In the genomic region with DNA sequence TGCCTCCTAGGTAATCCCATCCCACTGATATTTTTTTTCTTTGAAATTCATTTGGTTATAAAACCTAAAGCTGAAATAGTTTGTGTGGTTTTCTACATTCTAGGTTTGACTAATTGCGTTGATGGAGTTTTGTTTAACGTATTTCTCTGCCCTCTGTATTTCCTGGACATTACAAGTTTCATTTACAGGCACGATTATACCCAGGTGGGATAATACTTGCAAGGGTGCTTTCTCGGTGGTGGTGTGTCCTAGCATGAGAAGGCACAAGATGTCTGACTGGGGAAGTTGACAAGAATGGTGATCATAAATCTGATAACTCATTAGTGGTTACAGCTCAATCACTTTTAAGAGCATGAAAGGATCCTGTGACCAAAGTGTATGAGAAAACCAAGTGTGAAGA, we compare ENCODE assay signal across 19 cellular contexts. TPM values are rescaled to one million over a fixed set of nuclear protein-coding genes. Genes with fewer than 3 reads are reported as not detected.
DNase-seq lines count a peak whose midpoint lies in the region; ATAC-seq, FAIRE-seq and TF ChIP-seq lines count a peak whose summit lies in the region.
"Had no signal": no experiment of that assay in that cellular context is flagged by ENCODE, and none has a peak within 500 bp of the region (broad histone marks: within the 10 kb centered on the region; RNA-seq: fewer than 3 reads in every experiment).

No MANE protein-coding gene starts in this region.

- TF ChIP-seq CTCF in GM12864 (IDR thresholded peaks at IDR 0.05; ENCODE audit: low read depth, low read length, missing control alignments) (no peak), hepatocyte (IDR thresholded peaks at IDR 0.05; ENCODE audit: poor library complexity) (no peak), heart left ventricle (IDR thresholded peaks at IDR 0.05) (no peak)

- peak; percentile 24 for DNase-seq in GM12864 (ENCODE audit: low read depth)
- no peak for DNase-seq in GM19239 (ENCODE audit: insufficient read length, low spot score)
- DNase-seq in activated CD4-positive, alpha-beta memory T cell treated with anti-CD3 and anti-CD28 coated beads, Interleukin-2, amount 10 ng/mL, durations not matched to agents 7 days and 5 days: no peak
- no peak for DNase-seq in cerebellar nuclear complex (lab: John Stamatoyannopoulos, UW)
- no peak for DNase-seq in hepatocyte (ENCODE audit: low spot score)
- DNase-seq in heart left ventricle: no peak
- DNase-seq: activated CD4-positive, alpha-beta T cell treated with anti-CD3 and anti-CD28 coated beads for 48 hours; activated effector memory CD4-positive, alpha-beta T cell treated with anti-CD3 and anti-CD28 coated beads, Interleukin-2, amount 50 U/mL, for 16 hours; dorsolateral prefrontal cortex; esophagus squamous epithelium; GF-D8; kidney; stimulated activated CD4-positive, alpha-beta T cell treated with anti-CD3 and anti-CD28 coated beads, Interleukin-4, amount 100 ng/mL, for 1 hour; transverse colon had no signal

- H3K36me3 ChIP-seq in hepatocyte (replicated peaks; ENCODE audit: insufficient read depth, low read depth) (no peaks in the 10 kb centered on the region), heart left ventricle (no peaks in the 10 kb centered on the region)
- H3K36me3 ChIP-seq: esophagus squamous epithelium, neutrophil, transverse colon had no signal

- H3K36me3 Mint-ChIP-seq in activated CD4-positive, alpha-beta memory T cell treated with anti-CD3 and anti-CD28 coated beads, Interleukin-2, amount 10 ng/mL, durations not matched to agents 7 days and 5 days (ENCODE audit: low read depth): peaks cover 72% of the 10 kb centered on the region
- H3K36me3 Mint-ChIP-seq: mesothelial cell of epicardium had no signal

- intact Hi-C loops in heart left ventricle (cut with DNase I): loop anchor here in 1 of 10 donors (2.0 kb wide), 1 partner anchor 39 kb away; no protein-coding TSS in a partner anchor

- H3K27ac Mint-ChIP-seq in activated CD4-positive, alpha-beta memory T cell treated with anti-CD3 and anti-CD28 coated beads, Interleukin-2, amount 10 ng/mL, durations not matched to agents 7 days and 5 days: peak overlapping the region; percentile 28
- H3K27ac Mint-ChIP-seq: mesothelial cell of epicardium had no signal

- peaks cover 46% of the 10 kb centered on the region for H3K9me3 Mint-ChIP-seq in activated CD4-positive, alpha-beta memory T cell treated with anti-CD3 and anti-CD28 coated beads, Interleukin-2, amount 10 ng/mL, durations not matched to agents 7 days and 5 days

- H3K4me3 ChIP-seq in GM12864 (ENCODE audit: low read depth, low read length) (no peak overlapping the region), hepatocyte (no peak overlapping the region), heart left ventricle (no peak overlapping the region)
- H3K4me3 ChIP-seq: dorsolateral prefrontal cortex, esophagus squamous epithelium, transverse colon had no signal

- H3K27ac ChIP-seq in hepatocyte (no peak overlapping the region), heart left ventricle (no peak overlapping the region)
- H3K27ac ChIP-seq: dorsolateral prefrontal cortex, esophagus squamous epithelium, neutrophil, transverse colon had no signal

- FAIRE-seq in GM19239 (lab: Jason Lieb, UNC): peak; percentile 56

- H3K9me3 ChIP-seq in hepatocyte (ENCODE audit: low read depth) (no peaks in the 10 kb centered on the region), heart left ventricle (no peaks in the 10 kb centered on the region)
- H3K9me3 ChIP-seq: esophagus squamous epithelium, neutrophil, transverse colon had no signal

- POLR2A ChIA-PET in activated CD4-positive, alpha-beta memory T cell treated with anti-CD3 and anti-CD28 coated beads, Interleukin-2, amount 10 ng/mL, durations not matched to agents 7 days and 5 days (lab: Charles Lee): interaction anchor here (1.2 to 1.3 kb wide), 2 partner anchors 9 to 16 kb away, joined by 3 read pairs; no protein-coding TSS in a partner anchor

- no peak overlapping the region for H3K4me2 ChIP-seq in hepatocyte

- CTCF ChIA-PET in activated CD4-positive, alpha-beta memory T cell treated with anti-CD3 and anti-CD28 coated beads, Interleukin-2, amount 10 ng/mL, durations not matched to agents 7 days and 5 days (lab: Charles Lee): interaction anchor here (2.3 kb wide), 1 partner anchor 59 kb away, joined by 11 read pairs; no protein-coding TSS in a partner anchor

- no peaks in the 10 kb centered on the region for H3K79me2 ChIP-seq in hepatocyte

- 83% methylated on average over 4 of the region's 4 CpGs for WGBS in hepatocyte (ENCODE audit: low lambda C conversion rate, missing lambda C conversion rate)
- WGBS in heart left ventricle, 4 donors: 77 to 90% (median 88%) methylated on average over 4 of the region's 4 CpGs

- H3K27me3 Mint-ChIP-seq in activated CD4-positive, alpha-beta memory T cell treated with anti-CD3 and anti-CD28 coated beads, Interleukin-2, amount 10 ng/mL, durations not matched to agents 7 days and 5 days: peaks cover 28% of the 10 kb centered on the region

- peaks cover 65% of the 10 kb centered on the region for H3K4me1 Mint-ChIP-seq in activated CD4-positive, alpha-beta memory T cell treated with anti-CD3 and anti-CD28 coated beads, Interleukin-2, amount 10 ng/mL, durations not matched to agents 7 days and 5 days
- H3K4me1 Mint-ChIP-seq: mesothelial cell of epicardium had no signal

- H4K20me1 ChIP-seq in hepatocyte (ENCODE audit: insufficient read depth, poor library complexity, severe bottlenecking): no peaks in the 10 kb centered on the region

- no peaks in the 10 kb centered on the region for H3K9me2 ChIP-seq in hepatocyte (replicated peaks; ENCODE audit: insufficient read depth)

- H2AFZ ChIP-seq in hepatocyte: no peak overlapping the region

- ATAC-seq in HG02884 (IDR thresholded peaks at IDR 0.05; ENCODE audit: unreplicated experiment) (peak; percentile 72), GM18520 (IDR thresholded peaks at IDR 0.05; ENCODE audit: unreplicated experiment) (no peak), heart left ventricle (no peak)
- ATAC-seq: sciatic nerve had no signal

- H3K27me3 ChIP-seq in hepatocyte (no peaks in the 10 kb centered on the region), heart left ventricle (no peaks in the 10 kb centered on the region)
- H3K27me3 ChIP-seq: neutrophil, transverse colon had no signal

- no peaks in the 10 kb centered on the region for H3K4me1 ChIP-seq in hepatocyte (ENCODE audit: insufficient read depth)
- H3K4me1 ChIP-seq in heart left ventricle: no peaks in the 10 kb centered on the region
- H3K4me1 ChIP-seq: esophagus squamous epithelium, transverse colon had no signal

- H3K4me3 Mint-ChIP-seq in activated CD4-positive, alpha-beta memory T cell treated with anti-CD3 and anti-CD28 coated beads, Interleukin-2, amount 10 ng/mL, durations not matched to agents 7 days and 5 days: no peak overlapping the region
- H3K4me3 Mint-ChIP-seq: mesothelial cell of epicardium had no signal

- TF ChIP-seq POLR2A in heart left ventricle (IDR thresholded peaks at IDR 0.05): no peak

RNA-seq across cellular contexts. Expression of a gene that starts 45.0 kb away (rescaled TPM):
- not detected for total RNA-seq in activated CD4-positive, alpha-beta memory T cell treated with anti-CD3 and anti-CD28 coated beads, Interleukin-2, amount 10 ng/mL, durations not matched to agents 7 days and 5 days
- total RNA-seq in hepatocyte: not detected in 2 replicates
- polyA plus RNA-seq in hepatocyte: 1.4 and 1.5 TPM in 2 replicates
- total RNA-seq in heart left ventricle: 1 to 10 TPM in 1 of 9 donors, under 1 TPM in 3, not detected in 5; 0.49 to 2.1 (median 0.91) TPM
- under 1 TPM; 0.33 to 0.84 TPM for polyA plus RNA-seq in heart left ventricle
- total RNA-seq: transverse colon had no signal
